In the genomic region with DNA sequence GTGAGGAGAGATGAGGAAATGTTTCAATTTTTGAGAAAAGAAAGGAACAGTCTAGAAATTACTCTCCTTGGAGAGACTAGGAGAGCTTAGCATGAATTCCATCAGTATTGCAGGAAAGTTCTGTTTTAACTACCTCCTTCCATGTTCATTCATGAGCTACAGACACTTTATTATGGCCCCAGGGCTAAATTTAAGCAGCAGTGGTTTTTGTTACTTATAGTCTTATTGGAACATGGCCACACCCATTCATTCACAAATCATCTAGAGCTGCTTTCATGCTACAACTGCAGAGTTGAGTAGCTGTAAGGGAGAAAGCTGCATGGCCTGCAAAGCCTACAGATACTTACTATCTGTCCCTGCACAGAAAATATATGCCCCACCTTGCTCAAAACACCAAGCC, we compare ENCODE assay signal across 19 cellular contexts.
DNase-seq lines count a peak whose midpoint lies in the region; ATAC-seq, FAIRE-seq and TF ChIP-seq lines count a peak whose summit lies in the region.
"Had no signal": no experiment of that assay in that cellular context is flagged by ENCODE, and none has a peak within 500 bp of the region (broad histone marks: within the 10 kb centered on the region; RNA-seq: fewer than 3 reads in every experiment).

No MANE protein-coding gene starts in this region.

- H3K9me3 ChIP-seq in PC-3 (ENCODE audit: low read length) (no peaks in the 10 kb centered on the region), GM23248 (ENCODE audit: low read depth) (no peaks in the 10 kb centered on the region)

- H3K36me3 ChIP-seq in PC-3 (ENCODE audit: low read depth, low read length) (no peaks in the 10 kb centered on the region), GM23248 (ENCODE audit: low read depth) (no peaks in the 10 kb centered on the region)

- no peak overlapping the region for H3K4me2 ChIP-seq in PC-3 (ENCODE audit: low read length)
- H3K4me2 ChIP-seq in GM23248 (ENCODE audit: unreplicated experiment), result no peak overlapping the region
- H3K4me2 ChIP-seq: GM23338 had no signal

- CTCF ChIA-PET in PC-3 (lab: Charles Lee) (no interaction called here), T-cell (lab: Charles Lee) (interaction anchor here in 1 of 2 donors (0.7 kb wide), 1 partner anchor 244 kb away, joined by 3 read pairs; no protein-coding TSS in a partner anchor)

- POLR2A ChIA-PET in PC-3 (lab: Charles Lee; ENCODE audit: unreplicated experiment), result no interaction called here
- POLR2A ChIA-PET in T-cell (lab: Charles Lee), result no interaction called here

- H3K27ac ChIP-seq in PC-3 (ENCODE audit: low read length) (no peak overlapping the region), GM23248 (no peak overlapping the region)
- H3K27ac ChIP-seq: C4-2B, HL-60 had no signal

- ATAC-seq in PC-3, result peak; percentile 49
- no peak for ATAC-seq in T-cell (replicated peaks in 1 of 4)
- ATAC-seq: GM23338, HCT116 had no signal

- H3F3A ChIP-seq in PC-3 (ENCODE audit: low read length, unreplicated experiment), result no peaks in the 10 kb centered on the region
- 0 out of 2 replicates have a peak, but pooled peaks cover 5% of the 10 kb centered on the region for H3F3A ChIP-seq in GM23248 (ENCODE audit: insufficient read depth)

- H3K9me3 Mint-ChIP-seq in neural crest cell (no peaks in the 10 kb centered on the region), T-cell (no peaks in the 10 kb centered on the region)
- H3K9me3 Mint-ChIP-seq: CD4-positive, alpha-beta T cell; GM23338 had no signal

- H3K4me1 ChIP-seq in PC-3 (ENCODE audit: insufficient read depth, low read length) (peaks cover 20% of the 10 kb centered on the region), GM23248 (ENCODE audit: insufficient read depth) (peaks cover 3% of the 10 kb centered on the region; the same call in 1 of the 2 replicates)

- in situ Hi-C loops in GM23248 (cut with MboI), result no loop called here

- H2AFZ ChIP-seq in PC-3 (ENCODE audit: low read length), result no peak overlapping the region
- no peak overlapping the region for H2AFZ ChIP-seq in GM23248
- H2AFZ ChIP-seq: GM23338 had no signal

- H3K79me2 ChIP-seq in PC-3 (ENCODE audit: low read length) (no peaks in the 10 kb centered on the region), GM23248 (ENCODE audit: insufficient read depth) (no peaks in the 10 kb centered on the region)

- H3K9ac ChIP-seq in PC-3 (ENCODE audit: low read length), result no peak overlapping the region
- no peak overlapping the region for H3K9ac ChIP-seq in GM23248

- H3K36me3 Mint-ChIP-seq in neural crest cell (ENCODE audit: low read depth) (no peaks in the 10 kb centered on the region), T-cell (peaks cover 61% of the 10 kb centered on the region)

- H3K4me1 Mint-ChIP-seq in neural crest cell (peaks cover 26% of the 10 kb centered on the region), T-cell (no peaks in the 10 kb centered on the region)

- peak; percentile 49 for FAIRE-seq in GM19239 (lab: Jason Lieb, UNC)
- FAIRE-seq: A204.1, GM12878, H54 had no signal

- H3K4me3 ChIP-seq in PC-3 (ENCODE audit: low read length), result no peak overlapping the region
- H3K4me3 ChIP-seq in GM23248, result no peak overlapping the region
- H3K4me3 ChIP-seq: GM12878, GM23338 had no signal

- H3K27me3 ChIP-seq in PC-3 (ENCODE audit: low read length) (no peaks in the 10 kb centered on the region), GM23248 (replicated peaks; ENCODE audit: insufficient read depth) (no peaks in the 10 kb centered on the region)

- no peaks in the 10 kb centered on the region for H3K9me2 ChIP-seq in PC-3 (replicated peaks; ENCODE audit: low read length)
- no peaks in the 10 kb centered on the region for H3K9me2 ChIP-seq in GM23248 (ENCODE audit: insufficient read depth)

- DNase-seq in GM19239 (ENCODE audit: insufficient read length, low spot score) (no peak), PC-3 (peak; percentile 48), neural crest cell (ENCODE audit: low read depth, low spot score) (no peak), T-cell (no peak), COLO668 (lab: John Stamatoyannopoulos, UW; ENCODE audit: unreplicated experiment) (no peak), GM23248 (no peak)
- DNase-seq: AML-193; Calu3; CD4-positive, alpha-beta T cell; DMS79 treated with DMSO at 0.1 percent for 48 hours; GF-D8; HFFc6 had no signal

- TF ChIP-seq CTCF in PC-3 (conservative IDR thresholded peaks at IDR 0.05; ENCODE audit: low read depth, low read length) (no peak), neural crest cell (conservative IDR thresholded peaks at IDR 0.05) (no peak)

- H3K27ac Mint-ChIP-seq in neural crest cell (ENCODE audit: unreplicated experiment) (peak overlapping the region; percentile 35), T-cell (no peak overlapping the region)
- H3K27ac Mint-ChIP-seq: CD4-positive, alpha-beta T cell; HFFc6 had no signal

- H3K4me3 Mint-ChIP-seq in neural crest cell (no peak overlapping the region), T-cell (no peak overlapping the region)
- H3K4me3 Mint-ChIP-seq: CD4-positive, alpha-beta T cell; GM23338; HFFc6 had no signal

- intact Hi-C loops in PC-3 (cut with micrococcal nuclease), result no loop called here

- H3K27me3 Mint-ChIP-seq in neural crest cell (ENCODE audit: low read depth) (no peaks in the 10 kb centered on the region), T-cell (no peaks in the 10 kb centered on the region)
- H3K27me3 Mint-ChIP-seq: CD4-positive, alpha-beta T cell had no signal

- no TSS peak for BruUV-seq in PC-3 (replicated peaks; lab: Mats Ljungman, UMichigan)

- H4K20me1 ChIP-seq in PC-3 (ENCODE audit: low read length) (no peaks in the 10 kb centered on the region), GM23248 (ENCODE audit: insufficient read depth) (no peaks in the 10 kb centered on the region)
